In genomic region chrX:100864967-100865366, GRCh38 we compare ENCODE assay signal across 1 cellular context.
TF ChIP-seq lines count a peak whose summit lies in the region.

No MANE protein-coding gene starts in this region.

TF ChIP-seq in HepG2, 621 proteins besides CTCF, POLR2A, EP300 and RAD21:
- no peak for TF ChIP-seq GATAD2A (CRISPR knock-in tag; IDR thresholded peaks at IDR 0.05)
- TF ChIP-seq GRHL1 (CRISPR knock-in tag; conservative IDR thresholded peaks at IDR 0.05), result no peak
- no peak for TF ChIP-seq MAX (IDR thresholded peaks at IDR 0.05)
